Comparison of ENCODE assay signal across 8 cellular contexts in genomic region chr17:79933863-79934652, GRCh38.
DNase-seq lines count a peak whose midpoint lies in the region; ATAC-seq and TF ChIP-seq lines count a peak whose summit lies in the region.

No MANE protein-coding gene starts in this region.

- H3K27ac ChIP-seq in temporal lobe (ENCODE audit: low read depth, low read length) (peak overlapping the region; percentile 40), suprapubic skin (no peak overlapping the region)

- H3K36me3 ChIP-seq in suprapubic skin = peaks cover 4% of the 10 kb centered on the region

- no peak for TF ChIP-seq POLR2A in suprapubic skin (IDR thresholded peaks at IDR 0.05)

- H3K27ac Mint-ChIP-seq in activated naive CD4-positive, alpha-beta T cell treated with anti-CD3 and anti-CD28 coated beads, Interleukin-2, amount 10 ng/mL, durations not matched to agents 7 days and 5 days = peak overlapping the region; percentile 54

- H3K27me3 Mint-ChIP-seq in activated naive CD4-positive, alpha-beta T cell treated with anti-CD3 and anti-CD28 coated beads, Interleukin-2, amount 10 ng/mL, durations not matched to agents 7 days and 5 days = peaks cover 97% of the 10 kb centered on the region

- H3K4me3 ChIP-seq in suprapubic skin = no peak overlapping the region

- DNase-seq in activated naive CD4-positive, alpha-beta T cell treated with anti-CD3 and anti-CD28 coated beads, Interleukin-2, amount 10 ng/mL, durations not matched to agents 7 days and 5 days = peak; percentile 35
- DNase-seq in activated naive CD4-positive, alpha-beta T cell treated with anti-CD3 and anti-CD28 coated beads, Interleukin-2, amount 50 U/mL, for 16 hours = no peak
- DNase-seq in SHP77 (lab: John Stamatoyannopoulos, UW) (peak; percentile 46 to 74), left ventricle myocardium superior (peak; percentile 48), suprapubic skin (ENCODE audit: low spot score in 2 of 2) (no peak)

- H3K27me3 ChIP-seq in suprapubic skin = peaks cover 40% of the 10 kb centered on the region

- TF ChIP-seq CTCF in suprapubic skin (IDR thresholded peaks at IDR 0.05) = no peak

- no peak overlapping the region for H3K4me3 Mint-ChIP-seq in activated naive CD4-positive, alpha-beta T cell treated with anti-CD3 and anti-CD28 coated beads, Interleukin-2, amount 10 ng/mL, durations not matched to agents 7 days and 5 days

- CTCF ChIA-PET in activated naive CD4-positive, alpha-beta T cell treated with anti-CD3 and anti-CD28 coated beads, Interleukin-2, amount 10 ng/mL, durations not matched to agents 7 days and 5 days (lab: Charles Lee) = no interaction called here

- WGBS in suprapubic skin = 66% methylated on average over 11 of the region's 22 CpGs

- intact Hi-C loops in left ventricle myocardium superior (cut with micrococcal nuclease) = no loop called here

- peak; percentile 39 for ATAC-seq in left ventricle myocardium superior
- ATAC-seq in HG03108 (IDR thresholded peaks at IDR 0.05; ENCODE audit: unreplicated experiment) = no peak
- ATAC-seq in HG03139 (IDR thresholded peaks at IDR 0.05; ENCODE audit: unreplicated experiment) = no peak

- H3K9me3 Mint-ChIP-seq in activated naive CD4-positive, alpha-beta T cell treated with anti-CD3 and anti-CD28 coated beads, Interleukin-2, amount 10 ng/mL, durations not matched to agents 7 days and 5 days = no peaks in the 10 kb centered on the region

- peaks cover 54% of the 10 kb centered on the region for H3K4me1 Mint-ChIP-seq in activated naive CD4-positive, alpha-beta T cell treated with anti-CD3 and anti-CD28 coated beads, Interleukin-2, amount 10 ng/mL, durations not matched to agents 7 days and 5 days

- H3K4me1 ChIP-seq in suprapubic skin = peaks cover 41% of the 10 kb centered on the region

- H3K36me3 Mint-ChIP-seq in activated naive CD4-positive, alpha-beta T cell treated with anti-CD3 and anti-CD28 coated beads, Interleukin-2, amount 10 ng/mL, durations not matched to agents 7 days and 5 days = no peaks in the 10 kb centered on the region

- no peak for TF ChIP-seq EP300 in suprapubic skin (IDR thresholded peaks at IDR 0.05)

- no peaks in the 10 kb centered on the region for H3K9me3 ChIP-seq in suprapubic skin

Comparison
In these comparisons a context has a peak if more than half of its experiments do, and no peak if none do; other contexts are left out.
1. DNase-seq: peak in activated naive CD4-positive, alpha-beta T cell treated with anti-CD3 and anti-CD28 coated beads, Interleukin-2, amount 10 ng/mL, durations not matched to agents 7 days and 5 days (single experiment), SHP77 (2 of 2) and left ventricle myocardium superior (single experiment); none in activated naive CD4-positive, alpha-beta T cell treated with anti-CD3 and anti-CD28 coated beads, Interleukin-2, amount 50 U/mL, for 16 hours (single experiment) and suprapubic skin (0 of 2).